10 cellular contexts compared by ENCODE assay signal in genomic region chr9:121066850-121067249, GRCh38. TPM values are rescaled to one million over a fixed set of nuclear protein-coding genes. Genes with fewer than 3 reads are reported as not detected.
"Had no signal": no experiment of that assay in that cellular context is flagged by ENCODE, and none has a peak within 500 bp of the region (broad histone marks: within the 10 kb centered on the region; RNA-seq: fewer than 3 reads in every experiment).

No MANE protein-coding gene starts in this region.

- H3K27ac Mint-ChIP-seq: GM23338, H9, HFFc6 had no signal

- H3K4me3 Mint-ChIP-seq: GM23338, H9, HFFc6 had no signal

- H3K4me1 Mint-ChIP-seq: GM23338 had no signal

- H3K9ac ChIP-seq: GM23248 had no signal

- H3K9me3 Mint-ChIP-seq: GM23338 had no signal

- H3K4me2 ChIP-seq: GM23338 had no signal

- H3K27ac ChIP-seq: GM23248 had no signal

- H3K9me3 ChIP-seq: HAP-1 had no signal

- H3K36me3 ChIP-seq: HAP-1 had no signal

- H3K4me3 ChIP-seq: GM23248, GM23338, HAP-1 had no signal

- DNase-seq: GM23248, GOT3, H7, H9, HCEC 1CT, HFFc6 had no signal

- FAIRE-seq: H1 had no signal

- H3K4me1 ChIP-seq: HAP-1 had no signal

- H2AFZ ChIP-seq: GM23248, GM23338 had no signal

- ATAC-seq: GM23338, HCT116 had no signal

RNA-seq across cellular contexts. Expression of gene C5, which starts 16.8 kb away (rescaled TPM):
- polyA plus RNA-seq: GM23338 had no signal
